In genomic region chr12:68119724-68120211, GRCh38 we compare ENCODE assay signal across 9 cellular contexts. TPM values are rescaled to one million over a fixed set of nuclear protein-coding genes. Genes with fewer than 3 reads are reported as not detected.
DNase-seq lines count a peak whose midpoint lies in the region; ATAC-seq and TF ChIP-seq lines count a peak whose summit lies in the region.
"Had no signal": no experiment of that assay in that cellular context is flagged by ENCODE, and none has a peak within 500 bp of the region (broad histone marks: within the 10 kb centered on the region; RNA-seq: fewer than 3 reads in every experiment).

No MANE protein-coding gene starts in this region.

- H3K27me3 Mint-ChIP-seq in CD8-positive, alpha-beta T cell (ENCODE audit: low read depth), result no peaks in the 10 kb centered on the region
- H3K27me3 Mint-ChIP-seq: memory B cell had no signal

- no peaks in the 10 kb centered on the region for H3K9me3 Mint-ChIP-seq in CD8-positive, alpha-beta T cell

- peak overlapping the region; percentile 69 for H3K27ac Mint-ChIP-seq in CD8-positive, alpha-beta T cell
- H3K27ac Mint-ChIP-seq: memory B cell had no signal

- peaks cover 34% of the 10 kb centered on the region for H3K4me1 Mint-ChIP-seq in CD8-positive, alpha-beta T cell (ENCODE audit: low read depth)

- no peak overlapping the region for H3K27ac ChIP-seq in CD8-positive, alpha-beta T cell (ENCODE audit: low read depth, low read length)

- peak in 4 of 7 experiments; percentile 31 to 64 (median 47) for DNase-seq in CD8-positive, alpha-beta T cell
- peak in 2 of 3 experiments; percentile 42 to 47 for DNase-seq in activated CD8-positive, alpha-beta memory T cell treated with anti-CD3 and anti-CD28 coated beads for 48 hours (ENCODE audit: low read depth in 2 of 3, low spot score in 2 of 3)
- peak; percentile 31 to 38 for DNase-seq in stimulated activated CD4-positive, alpha-beta T cell treated with anti-CD3 and anti-CD28 coated beads, Interleukin-1b, Interleukin-23, amount 100 ng/mL, for 4 hours (ENCODE audit: low read depth in 2 of 2)
- DNase-seq in posterior vena cava (ENCODE audit: low spot score) (no peak), dedifferentiated amniotic fluid mesenchymal stem cell (ENCODE audit: extremely low spot score) (no peak), NCI-H1694 treated with DMSO at 0.1 percent for 48 hours (lab: John Stamatoyannopoulos, UW) (no peak)

- no peaks in the 10 kb centered on the region for H3K27me3 ChIP-seq in CD8-positive, alpha-beta T cell (ENCODE audit: insufficient read depth, low read length)

- POLR2A ChIA-PET in CD8-positive, alpha-beta T cell (lab: Charles Lee), result interaction anchor here (1.0 to 1.3 kb wide), 2 partner anchors 23 to 38 kb away, joined by 4 read pairs; no protein-coding TSS in a partner anchor

- CTCF ChIA-PET in CD8-positive, alpha-beta T cell (lab: Charles Lee), result interaction anchor here (2.3 to 2.5 kb wide), 2 partner anchors 38 to 80 kb away, joined by 10 to 11 read pairs; partner anchors contain the start of gene IFNG

- ATAC-seq in CD8-positive, alpha-beta T cell, result peak; percentile 77
- ATAC-seq in GM19452 (IDR thresholded peaks at IDR 0.05; ENCODE audit: unreplicated experiment) (peak; percentile 94), HG03432 (IDR thresholded peaks at IDR 0.05; ENCODE audit: unreplicated experiment) (peak; percentile 95)

- no peak overlapping the region for H3K4me3 Mint-ChIP-seq in CD8-positive, alpha-beta T cell
- H3K4me3 Mint-ChIP-seq: memory B cell had no signal

- no peak overlapping the region for H3K4me3 ChIP-seq in CD8-positive, alpha-beta T cell (ENCODE audit: low read depth, low read length)

- H3K36me3 ChIP-seq in CD8-positive, alpha-beta T cell (ENCODE audit: insufficient read depth, low read length), result no peaks in the 10 kb centered on the region

- H3K4me1 ChIP-seq in CD8-positive, alpha-beta T cell (ENCODE audit: insufficient read depth, low read length), result peaks cover 12% of the 10 kb centered on the region

- H3K9me3 ChIP-seq in CD8-positive, alpha-beta T cell (ENCODE audit: low read length), result no peaks in the 10 kb centered on the region

- TF ChIP-seq CTCF in CD8-positive, alpha-beta T cell (IDR thresholded peaks at IDR 0.05), result no peak

- H3K36me3 Mint-ChIP-seq in CD8-positive, alpha-beta T cell, result no peaks in the 10 kb centered on the region

- intact Hi-C loops in CD8-positive, alpha-beta T cell (cut with DNase I, micrococcal nuclease), result loop anchor here (1.0 to 5.0 kb wide), 3 partner anchors 18 to 38 kb away; partner anchors contain the start of gene IFNG (in 1 of the 2)
- intact Hi-C loops in posterior vena cava (cut with DNase I), result no loop called here

RNA-seq across cellular contexts. Expression of gene IFNG, which starts 39.8 kb away (rescaled TPM):
- total RNA-seq in CD8-positive, alpha-beta T cell, result 1 to 10 TPM; 8.9 to 9.9 TPM
- not detected for total RNA-seq in posterior vena cava

Comparison
In these comparisons a context has a peak if more than half of its experiments do, and no peak if none do; other contexts are left out.
1. DNase-seq: peak in CD8-positive, alpha-beta T cell (4 of 7), activated CD8-positive, alpha-beta memory T cell treated with anti-CD3 and anti-CD28 coated beads for 48 hours (2 of 3) and stimulated activated CD4-positive, alpha-beta T cell treated with anti-CD3 and anti-CD28 coated beads, Interleukin-1b, Interleukin-23, amount 100 ng/mL, for 4 hours (2 of 2); none in posterior vena cava (single experiment), dedifferentiated amniotic fluid mesenchymal stem cell (single experiment) and NCI-H1694 treated with DMSO at 0.1 percent for 48 hours (single experiment).
2. RNA of gene IFNG, which starts 39.8 kb away (total RNA-seq): 8.9 to 9.9 TPM in CD8-positive, alpha-beta T cell; not detected in posterior vena cava; every median in the first group is over 4 times any median in the second.
3. intact Hi-C loops: an anchor here in CD8-positive, alpha-beta T cell (1.0 to 5.0 kb wide); none called in posterior vena cava.
4. Peak in every context shown above with its lines, with median percentiles within 50 percentile points of each other: ATAC-seq.